In the genomic region with DNA sequence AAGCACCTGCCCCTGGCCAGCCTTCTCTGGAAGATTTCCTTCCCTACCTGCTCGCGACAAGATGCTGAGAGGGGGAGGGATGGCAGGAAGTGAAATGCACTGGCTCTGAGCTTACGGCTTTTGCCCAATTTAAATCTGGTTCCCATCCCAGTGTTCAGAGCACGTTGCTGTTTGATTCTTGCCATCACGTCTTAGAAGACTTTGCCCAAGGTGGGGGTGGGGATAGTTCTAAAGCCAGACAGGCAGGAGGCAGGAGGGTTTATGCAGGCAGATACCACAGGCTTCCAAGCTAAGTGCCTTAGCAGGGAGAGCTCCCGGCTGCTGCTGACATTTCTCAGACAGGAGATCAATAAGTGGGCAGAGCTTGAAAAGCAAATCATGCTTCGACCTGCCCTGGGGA, we compare ENCODE assay signal across 10 cellular contexts.
DNase-seq lines count a peak whose midpoint lies in the region; ATAC-seq, FAIRE-seq and TF ChIP-seq lines count a peak whose summit lies in the region.
"Had no signal": no experiment of that assay in that cellular context is flagged by ENCODE, and none has a peak within 500 bp of the region (broad histone marks: within the 10 kb centered on the region; RNA-seq: fewer than 3 reads in every experiment).

No MANE protein-coding gene starts in this region.

- TF ChIP-seq EP300 in GM12878 (IDR thresholded peaks at IDR 0.05; ENCODE audit: borderline replicate concordance in 1 of 2, control insufficient read depth in 1 of 2, low read depth in 2 of 2, low read length in 2 of 2), result no peak

- H2AFZ ChIP-seq in GM12878 (ENCODE audit: control insufficient read depth, low read depth, low read length), result peak overlapping the region; percentile 38

- TF ChIP-seq RAD21 in GM12878 (IDR thresholded peaks at IDR 0.05; ENCODE audit: insufficient read depth, low read depth, low read length), result no peak

- H3K27me3 ChIP-seq in GM12878 (replicated peaks in 1 of 2; ENCODE audit: control insufficient read depth in 2 of 2, insufficient read depth in 2 of 2, low read length in 1 of 2) (no peaks in the 10 kb centered on the region), prostate gland (replicated peaks; ENCODE audit: insufficient read depth) (no peaks in the 10 kb centered on the region)

- H3K27ac ChIP-seq in GM12878 (ENCODE audit: control insufficient read depth, insufficient read depth) (no peak overlapping the region), prostate gland (no peak overlapping the region)

- SMC1A ChIA-PET in GM12878 (lab: Charles Lee; ENCODE audit: uncharacterized antibody, unreplicated experiment), result interaction anchor here (0.6 to 4.9 kb wide), 8 partner anchors 24 to 385 kb away, joined by 3 to 65 read pairs (median 18); no protein-coding TSS in a partner anchor

- WGBS in GM12878 (ENCODE audit: insufficient coverage, insufficient replicate concordance, low lambda C conversion rate, missing lambda C conversion rate), result 50% methylated on average over 7 of the region's 7 CpGs
- WGBS in prostate gland, result 9% methylated on average over 7 of the region's 7 CpGs

- H3K4me1 ChIP-seq in GM12878 (ENCODE audit: control insufficient read depth, insufficient read depth, low read length) (peaks cover 18% of the 10 kb centered on the region), prostate gland (replicated peaks) (no peaks in the 10 kb centered on the region)

- DNase-seq in activated CD4-positive, alpha-beta T cell treated with anti-CD3 and anti-CD28 coated beads for 48 hours, result peak; percentile 8
- no peak for DNase-seq in activated CD4-positive, alpha-beta T cell treated with anti-CD3 and anti-CD28 coated beads, Interleukin-2, amount 50 U/mL, for 48 hours
- peak; percentile 33 for DNase-seq in NCI-H146 treated with DMSO at 0.1 percent for 48 hours (lab: John Stamatoyannopoulos, UW; ENCODE audit: unreplicated experiment)
- DNase-seq in GM12878 (ENCODE audit: low read depth, low spot score), result no peak
- DNase-seq in putamen (ENCODE audit: low spot score), result peak; percentile 5
- no peak for DNase-seq in activated CD4-positive, CD25-positive, alpha-beta regulatory T cell (lab: John Stamatoyannopoulos, UW)
- DNase-seq in prostate gland (ENCODE audit: low spot score), result no peak
- DNase-seq: MM.1S had no signal

- RAD21 ChIA-PET in GM12878 (lab: Charles Lee; ENCODE audit: unreplicated experiment), result interaction anchor here (0.8 to 4.5 kb wide), 5 partner anchors 21 to 47 kb away, joined by 3 to 48 read pairs (median 18); no protein-coding TSS in a partner anchor

- FAIRE-seq in GM12878 (lab: Jason Lieb, UNC), result no peak

- H3K36me3 ChIP-seq in GM12878 (ENCODE audit: control insufficient read depth in 2 of 2, insufficient read depth in 2 of 2, low read length in 1 of 2) (no peaks in the 10 kb centered on the region), prostate gland (no peaks in the 10 kb centered on the region)

- no peak overlapping the region for H3K9ac ChIP-seq in GM12878 (ENCODE audit: control insufficient read depth, insufficient read depth, low read length)

- H3K9me3 ChIP-seq in GM12878 (replicated peaks; ENCODE audit: control insufficient read depth, insufficient read depth, low read length) (no peaks in the 10 kb centered on the region; the same call in 2 of the 3 replicates), prostate gland (no peaks in the 10 kb centered on the region)

- intact Hi-C loops in GM12878 (cut with micrococcal nuclease; ENCODE audit: unreplicated experiment) (loop anchor here (5.0 kb wide), 1 partner anchor 38 kb away; no protein-coding TSS in a partner anchor), prostate gland (cut with DNase I) (no loop called here)

- CTCF ChIA-PET in GM12878 (lab: Yijun Ruan, JAX), result interaction anchor here (0.6 to 3.6 kb wide), 7 partner anchors 18 to 66 kb away, joined by 3 to 20 read pairs (median 5); no protein-coding TSS in a partner anchor

- H3K79me2 ChIP-seq in GM12878 (ENCODE audit: control insufficient read depth, insufficient read depth, low read length), result no peaks in the 10 kb centered on the region

- peak overlapping the region; percentile 0 for H3K4me2 ChIP-seq in GM12878 (ENCODE audit: control insufficient read depth, insufficient read depth)

- TF ChIP-seq POLR2A in GM12878 (IDR thresholded peaks at IDR 0.05; ENCODE audit: low read depth, low read length) (no peak), prostate gland (IDR thresholded peaks at IDR 0.05) (no peak)

- BruUV-seq in GM12878 (replicated peaks; lab: Mats Ljungman, UMichigan), result no TSS peak

- no peak for ATAC-seq in GM12878
- ATAC-seq in HG03139 (IDR thresholded peaks at IDR 0.05; ENCODE audit: unreplicated experiment), result no peak
- ATAC-seq: left lobe of liver had no signal

- TF ChIP-seq CTCF in GM12878 (IDR thresholded peaks at IDR 0.05 in 2 of 3, conservative IDR thresholded peaks at IDR 0.05 in 1 of 3; ENCODE audit: control insufficient read depth in 2 of 3, extremely low read depth in 1 of 3, insufficient read depth in 1 of 3, low read depth in 3 of 3, low read length in 3 of 3) (no peak), prostate gland (IDR thresholded peaks at IDR 0.05) (no peak)

- no peak overlapping the region for H3K4me3 ChIP-seq in GM12878
- no peak overlapping the region for H3K4me3 ChIP-seq in prostate gland

- no peaks in the 10 kb centered on the region for H4K20me1 ChIP-seq in GM12878 (ENCODE audit: control insufficient read depth, insufficient read depth)

- in situ Hi-C loops in GM12878 (cut with MboI), result no loop called here

- POLR2A ChIA-PET in GM12878 (lab: Charles Lee), result interaction anchor here (1.6 to 3.7 kb wide), 3 partner anchors 20 to 35 kb away, joined by 6 to 21 read pairs (median 17); no protein-coding TSS in a partner anchor

TF ChIP-seq in GM12878, 131 proteins besides CTCF, POLR2A, EP300 and RAD21:
- TF ChIP-seq GABPA (IDR thresholded peaks at IDR 0.05; ENCODE audit: low read depth), result no peak
- TF ChIP-seq TARDBP (IDR thresholded peaks at IDR 0.05; ENCODE audit: borderline replicate concordance), result no peak
- no peak for TF ChIP-seq STAT3 (IDR thresholded peaks at IDR 0.05; ENCODE audit: low read depth, low read length)
- no peak for TF ChIP-seq HDAC2 (IDR thresholded peaks at IDR 0.05)
- TF ChIP-seq SPI1 (IDR thresholded peaks at IDR 0.05; ENCODE audit: borderline replicate concordance, insufficient read depth, low read depth, low read length), result no peak

Comparison
In these comparisons a context has a peak if more than half of its experiments do, and no peak if none do; other contexts are left out.
1. DNase-seq: peak in activated CD4-positive, alpha-beta T cell treated with anti-CD3 and anti-CD28 coated beads for 48 hours (single experiment), NCI-H146 treated with DMSO at 0.1 percent for 48 hours (single experiment) and putamen (single experiment); none in activated CD4-positive, alpha-beta T cell treated with anti-CD3 and anti-CD28 coated beads, Interleukin-2, amount 50 U/mL, for 48 hours (0 of 2), GM12878 (single experiment), activated CD4-positive, CD25-positive, alpha-beta regulatory T cell (0 of 4) and prostate gland (single experiment).